In genomic region chr2:44834656-44835055, GRCh38 we compare ENCODE assay signal across 27 cellular contexts.
"Had no signal": no experiment of that assay in that cellular context is flagged by ENCODE, and none has a peak within 500 bp of the region (broad histone marks: within the 10 kb centered on the region; RNA-seq: fewer than 3 reads in every experiment).

No MANE protein-coding gene starts in this region.

- H3K27ac Mint-ChIP-seq: mesothelial cell of epicardium; naive thymus-derived CD4-positive, alpha-beta T cell; nephron; stimulated activated naive CD8-positive, alpha-beta T cell treated with anti-CD3 and anti-CD28 coated beads, Interleukin-15, amount 100 ng/mL, for 72 hours had no signal

- H3K9me3 ChIP-seq: left lung, prostate gland, sigmoid colon, suprapubic skin, transverse colon, upper lobe of right lung, uterus had no signal

- H3K27ac ChIP-seq: coronary artery, esophagus squamous epithelium, heart right ventricle, left lung, prostate gland, sigmoid colon, spleen, suprapubic skin, transverse colon, upper lobe of right lung, uterus had no signal

- H3K36me3 ChIP-seq: esophagus squamous epithelium, heart right ventricle, left lung, prostate gland, sigmoid colon, spleen, suprapubic skin, transverse colon, upper lobe of right lung, uterus had no signal

- DNase-seq: dermis blood vessel endothelial cell; effector memory CD4-positive, alpha-beta T cell; erythroblast; esophagus squamous epithelium; foreskin melanocyte; glutamatergic neuron; heart right ventricle; hippocampal formation; left cardiac atrium; left lung; mesenchymal stem cell; naive thymus-derived CD4-positive, alpha-beta T cell; nucleus accumbens; right cardiac atrium; sigmoid colon; spleen; stimulated activated CD4-positive, alpha-beta T cell treated with anti-CD3 and anti-CD28 coated beads, Interleukin-4, amount 100 ng/mL, for 4 hours; stimulated activated naive CD4-positive, alpha-beta T cell; stimulated activated naive CD8-positive, alpha-beta T cell treated with anti-CD3 and anti-CD28 coated beads, Interleukin-15, amount 100 ng/mL, for 72 hours; transverse colon; upper lobe of right lung; uterus had no signal

- H3K4me3 Mint-ChIP-seq: mesothelial cell of epicardium; naive thymus-derived CD4-positive, alpha-beta T cell; nephron; stimulated activated naive CD8-positive, alpha-beta T cell treated with anti-CD3 and anti-CD28 coated beads, Interleukin-15, amount 100 ng/mL, for 72 hours had no signal

- H3K4me3 ChIP-seq: coronary artery, esophagus squamous epithelium, heart right ventricle, left lung, prostate gland, sigmoid colon, spleen, suprapubic skin, transverse colon, upper lobe of right lung, uterus had no signal

- H3K27me3 ChIP-seq: esophagus squamous epithelium, left lung, sigmoid colon, spleen, suprapubic skin, transverse colon, uterus had no signal

- H3K36me3 Mint-ChIP-seq: mesothelial cell of epicardium had no signal

- ATAC-seq: heart right ventricle; left cardiac atrium; left lung; naive thymus-derived CD4-positive, alpha-beta T cell; right cardiac atrium; stimulated activated naive CD8-positive, alpha-beta T cell treated with anti-CD3 and anti-CD28 coated beads, Interleukin-15, amount 100 ng/mL, for 72 hours; upper lobe of right lung had no signal

- H3K4me1 ChIP-seq: esophagus squamous epithelium, heart right ventricle, left lung, prostate gland, sigmoid colon, spleen, suprapubic skin, transverse colon, upper lobe of right lung, uterus had no signal

- H3K4me1 Mint-ChIP-seq: mesothelial cell of epicardium; nephron; stimulated activated naive CD8-positive, alpha-beta T cell treated with anti-CD3 and anti-CD28 coated beads, Interleukin-15, amount 100 ng/mL, for 72 hours had no signal
